ENCODE assay signal across 11 cellular contexts in the genomic region with DNA sequence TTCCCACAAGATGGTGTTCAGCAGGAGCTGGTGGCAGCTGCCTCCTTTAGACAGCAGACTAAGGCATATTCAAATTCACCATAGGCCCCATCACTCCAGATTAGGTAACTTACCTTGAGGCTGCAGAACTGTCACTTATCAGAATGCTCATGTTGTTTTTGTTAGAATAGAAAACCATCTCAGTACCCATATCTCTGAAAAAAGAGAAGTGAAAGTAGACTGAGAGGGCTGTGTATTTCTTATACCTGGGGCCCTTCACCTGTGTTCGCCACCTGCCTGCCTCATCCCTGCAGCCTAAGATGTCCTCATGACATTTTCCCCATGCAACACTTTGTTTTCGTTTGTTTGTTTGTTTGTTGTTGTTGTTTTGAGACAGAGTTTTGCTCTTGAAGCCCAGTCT. TPM values are rescaled to one million over a fixed set of nuclear protein-coding genes. Genes with fewer than 3 reads are reported as not detected.
A peak's percentile ranks its signal among the peaks of the same experiment; 100 is the strongest.
DNase-seq lines count a peak whose midpoint lies in the region; ATAC-seq and TF ChIP-seq lines count a peak whose summit lies in the region.
"Had no signal": no experiment of that assay in that cellular context is flagged by ENCODE, and none has a peak within 500 bp of the region (broad histone marks: within the 10 kb centered on the region; RNA-seq: fewer than 3 reads in every experiment).

No MANE protein-coding gene starts in this region.

- H3K4me1 Mint-ChIP-seq in natural killer cell: peaks cover 0 to 10% of the 10 kb centered on the region in 2 donors
- peaks cover 21% of the 10 kb centered on the region for H3K4me1 Mint-ChIP-seq in mesothelial cell of epicardium
- no peaks in the 10 kb centered on the region for H3K4me1 Mint-ChIP-seq in CD8-positive, alpha-beta memory T cell
- H3K4me1 Mint-ChIP-seq: immature natural killer cell had no signal

- DNase-seq in esophagus muscularis mucosa (ENCODE audit: extremely low spot score) (peak; percentile 12), natural killer cell (no peak), mesothelial cell of epicardium (ENCODE audit: low spot score in 2 of 2, unreplicated experiment in 2 of 2) (no peak), NCI-H1436 treated with DMSO at 0.1 percent for 48 hours (lab: John Stamatoyannopoulos, UW) (no peak)
- no peak for DNase-seq in CD8-positive, alpha-beta memory T cell
- DNase-seq: immature natural killer cell, Kasumi-1, NCI-H748 treated with DMSO at 0.1 percent for 48 hours had no signal

- peaks cover 10 to 18% (median 11%) of the 10 kb centered on the region in 4 donors for H3K4me1 ChIP-seq in esophagus muscularis mucosa
- no peaks in the 10 kb centered on the region for H3K4me1 ChIP-seq in CD8-positive, alpha-beta memory T cell (ENCODE audit: insufficient read depth, low read length)

- POLR2A ChIA-PET in CD8-positive, alpha-beta memory T cell (lab: Charles Lee): no interaction called here

- H3K27ac Mint-ChIP-seq in natural killer cell (no peak overlapping the region), mesothelial cell of epicardium (no peak overlapping the region)
- H3K27ac Mint-ChIP-seq in CD8-positive, alpha-beta memory T cell: no peak overlapping the region
- H3K27ac Mint-ChIP-seq: immature natural killer cell had no signal

- no peak for TF ChIP-seq POLR2A in esophagus muscularis mucosa (IDR thresholded peaks at IDR 0.05; ENCODE audit: low read depth)

- intact Hi-C loops in esophagus muscularis mucosa (cut with DNase I): no loop called here
- intact Hi-C loops in natural killer cell (cut with micrococcal nuclease): no loop called here

- no peaks in the 10 kb centered on the region for H3K36me3 ChIP-seq in esophagus muscularis mucosa
- H3K36me3 ChIP-seq in CD8-positive, alpha-beta memory T cell (ENCODE audit: insufficient read depth, low read length): no peaks in the 10 kb centered on the region

- peaks cover 0 to 6% of the 10 kb centered on the region in 2 donors for H3K27me3 Mint-ChIP-seq in natural killer cell (ENCODE audit: low read depth in 2 of 2)
- no peaks in the 10 kb centered on the region for H3K27me3 Mint-ChIP-seq in mesothelial cell of epicardium (ENCODE audit: low read depth)
- H3K27me3 Mint-ChIP-seq in CD8-positive, alpha-beta memory T cell: peaks cover 2 to 10% of the 10 kb centered on the region in 2 donors

- no peak overlapping the region for H3K4me3 Mint-ChIP-seq in natural killer cell
- H3K4me3 Mint-ChIP-seq in mesothelial cell of epicardium: no peak overlapping the region
- no peak overlapping the region for H3K4me3 Mint-ChIP-seq in CD8-positive, alpha-beta memory T cell
- H3K4me3 Mint-ChIP-seq: immature natural killer cell had no signal

- no peak for TF ChIP-seq EP300 in esophagus muscularis mucosa (IDR thresholded peaks at IDR 0.05)

- H3K9me3 ChIP-seq in esophagus muscularis mucosa: no peaks in the 10 kb centered on the region
- H3K9me3 ChIP-seq in CD8-positive, alpha-beta memory T cell (ENCODE audit: low read length): no peaks in the 10 kb centered on the region

- no peak overlapping the region for H3K27ac ChIP-seq in esophagus muscularis mucosa (replicated peaks in 1 of 4)
- no peak overlapping the region for H3K27ac ChIP-seq in CD8-positive, alpha-beta memory T cell (ENCODE audit: low read depth, low read length)

- H3K27me3 ChIP-seq in esophagus muscularis mucosa: no peaks in the 10 kb centered on the region
- no peaks in the 10 kb centered on the region for H3K27me3 ChIP-seq in CD8-positive, alpha-beta memory T cell (ENCODE audit: insufficient read depth, low read length, poor library complexity, severe bottlenecking)

- H3K9me3 Mint-ChIP-seq in natural killer cell (no peaks in the 10 kb centered on the region), mesothelial cell of epicardium (peaks cover 4% of the 10 kb centered on the region)
- H3K9me3 Mint-ChIP-seq in CD8-positive, alpha-beta memory T cell: no peaks in the 10 kb centered on the region

- ATAC-seq in GM18909 (IDR thresholded peaks at IDR 0.05; ENCODE audit: poor library complexity, unreplicated experiment): peak; percentile 88
- ATAC-seq in GM21737 (IDR thresholded peaks at IDR 0.05; ENCODE audit: unreplicated experiment): peak; percentile 89
- ATAC-seq in HG03175 (IDR thresholded peaks at IDR 0.05; ENCODE audit: unreplicated experiment): peak; percentile 97
- ATAC-seq in natural killer cell: no peak

- H3K4me3 ChIP-seq in esophagus muscularis mucosa: no peak overlapping the region
- no peak overlapping the region for H3K4me3 ChIP-seq in CD8-positive, alpha-beta memory T cell (ENCODE audit: low read length)

- CTCF ChIA-PET in CD8-positive, alpha-beta memory T cell (lab: Charles Lee): no interaction called here

- H3K36me3 Mint-ChIP-seq in natural killer cell (no peaks in the 10 kb centered on the region), mesothelial cell of epicardium (no peaks in the 10 kb centered on the region)
- H3K36me3 Mint-ChIP-seq in CD8-positive, alpha-beta memory T cell: peaks cover 0 to 4% (median 0%) of the 10 kb centered on the region in 3 donors
- H3K36me3 Mint-ChIP-seq: immature natural killer cell had no signal

- WGBS in esophagus muscularis mucosa: 93% methylated on average over 2 of the region's 2 CpGs

- no peak for TF ChIP-seq CTCF in esophagus muscularis mucosa (IDR thresholded peaks at IDR 0.05)
- TF ChIP-seq CTCF in natural killer cell (IDR thresholded peaks at IDR 0.05): no peak
- no peak for TF ChIP-seq CTCF in mesothelial cell of epicardium (IDR thresholded peaks at IDR 0.05; ENCODE audit: unreplicated experiment)

RNA-seq across cellular contexts. Expression of gene SPRY1, which starts 32.9 kb away (rescaled TPM):
- total RNA-seq in esophagus muscularis mucosa (100 to 1,000 TPM; 103 to 136 (median 136) TPM), natural killer cell (1 to 10 TPM; 8.7 to 9.8 (median 9.5) TPM), mesothelial cell of epicardium (39.1 to 42.0 TPM (median 41.8 TPM) in 3 replicates)
- 10 to 100 TPM; 40.6 to 40.8 TPM for total RNA-seq in CD8-positive, alpha-beta memory T cell
- polyA plus RNA-seq in CD8-positive, alpha-beta memory T cell: 27.2 TPM

Comparison
In these comparisons a context has a peak if more than half of its experiments do, and no peak if none do; other contexts are left out.
1. ATAC-seq: peak in GM18909 (single experiment), GM21737 (single experiment) and HG03175 (single experiment); none in natural killer cell (0 of 3).